Comparison of ENCODE assay signal across 8 cellular contexts in genomic region chr3:160399347-160400047, GRCh38. TPM values are rescaled to one million over a fixed set of nuclear protein-coding genes. Genes with fewer than 3 reads are reported as not detected.
DNase-seq lines count a peak whose midpoint lies in the region; ATAC-seq, FAIRE-seq and TF ChIP-seq lines count a peak whose summit lies in the region.

TSS of gene SMC4 (plus strand) at chr3:160399650. CDS start at chr3:160400827, 1,177 bp downstream.

- peaks cover 5 to 19% (median 9%) of the 10 kb centered on the region in 5 donors for H3K27me3 Mint-ChIP-seq in naive thymus-derived CD4-positive, alpha-beta T cell

- H3K4me1 ChIP-seq in naive thymus-derived CD4-positive, alpha-beta T cell (ENCODE audit: control insufficient read depth in 2 of 2, insufficient read depth in 2 of 2, low read length in 2 of 2), result peaks cover 11 to 23% of the 10 kb centered on the region in 2 donors

- no peak for FAIRE-seq in H54 (lab: Jason Lieb, UNC)

- peak; percentile 78 for TF ChIP-seq POLR2A in H54 (IDR thresholded peaks at IDR 0.05; ENCODE audit: low read depth, low read length)

- POLR2A ChIA-PET in RWPE1 (lab: Yijun Ruan, JAX; ENCODE audit: low non-redundant PET), result no interaction called here
- POLR2A ChIA-PET in naive thymus-derived CD4-positive, alpha-beta T cell (lab: Charles Lee), result interaction anchor here (0.7 to 1.9 kb wide), 6 partner anchors 13 to 49 kb away, joined by 3 to 12 read pairs (median 4); partner anchors contain the start of gene TRIM59

- peaks cover 0 to 7% (median 0%) of the 10 kb centered on the region in 3 experiments for H3K36me3 ChIP-seq in naive thymus-derived CD4-positive, alpha-beta T cell (ENCODE audit: control insufficient read depth in 2 of 3, insufficient read depth in 3 of 3, low read length in 3 of 3)

- peaks cover 24 to 64% (median 57%) of the 10 kb centered on the region in 7 donors for H3K4me1 Mint-ChIP-seq in naive thymus-derived CD4-positive, alpha-beta T cell

- peaks cover 0 to 4% of the 10 kb centered on the region in 2 donors for H3K27me3 ChIP-seq in naive thymus-derived CD4-positive, alpha-beta T cell (ENCODE audit: control insufficient read depth in 2 of 2, insufficient read depth in 2 of 2, low read length in 2 of 2)

- no peaks in the 10 kb centered on the region for H3K9me3 ChIP-seq in naive thymus-derived CD4-positive, alpha-beta T cell (ENCODE audit: control insufficient read depth in 2 of 3, low read length in 3 of 3)

- H3K27ac ChIP-seq in RWPE1, result peak within 1 kb of the TSS; percentile 98
- H3K27ac ChIP-seq in naive thymus-derived CD4-positive, alpha-beta T cell (ENCODE audit: low read depth, low read length), result peak within 1 kb of the TSS; percentile 88

- no peak for TF ChIP-seq CTCF in RWPE1 (conservative IDR thresholded peaks at IDR 0.05; ENCODE audit: low read depth)
- TF ChIP-seq CTCF in fibroblast of mammary gland (conservative IDR thresholded peaks at IDR 0.05; ENCODE audit: control insufficient read depth, insufficient read depth, low read depth, low read length), result no peak

- H3K36me3 Mint-ChIP-seq in naive thymus-derived CD4-positive, alpha-beta T cell, result peaks cover 0 to 26% (median 11%) of the 10 kb centered on the region in 5 donors

- peak within 1 kb of the TSS; percentile 86 to 99 (median 98) for H3K4me3 Mint-ChIP-seq in naive thymus-derived CD4-positive, alpha-beta T cell

- DNase-seq in EH (ENCODE audit: low read depth) (peak; percentile 95), H54 (ENCODE audit: insufficient read length, low spot score) (peak; percentile 41), LoVo (ENCODE audit: low spot score) (peak; percentile 96), RWPE1 (ENCODE audit: low spot score) (peak; percentile 84), fibroblast of mammary gland (ENCODE audit: low read depth) (peak; percentile 91)
- DNase-seq in activated T-helper 1 cell treated with anti-CD3 and anti-CD28 coated beads, Interleukin-2, amount 50 U/mL, for 16 hours (ENCODE audit: low read depth in 1 of 2, low spot score in 1 of 2), result peak; percentile 57 to 72
- DNase-seq in naive thymus-derived CD4-positive, alpha-beta T cell, result peak; percentile 56 to 95 (median 93)
- DNase-seq in stimulated activated naive CD4-positive, alpha-beta T cell treated with Interleukin-2 at 50 U/mL for 16 hours (lab: John Stamatoyannopoulos, UW), result peak; percentile 85

- peaks cover 0 to 11% (median 0%) of the 10 kb centered on the region in 11 donors for H3K9me3 Mint-ChIP-seq in naive thymus-derived CD4-positive, alpha-beta T cell

- peak within 1 kb of the TSS; percentile 98 to 100 (median 100) for H3K27ac Mint-ChIP-seq in naive thymus-derived CD4-positive, alpha-beta T cell

- peak within 1 kb of the TSS; percentile 85 for H3K4me3 ChIP-seq in fibroblast of mammary gland (ENCODE audit: control insufficient read depth, low read depth, low read length)
- H3K4me3 ChIP-seq in naive thymus-derived CD4-positive, alpha-beta T cell (ENCODE audit: low read length), result peak within 1 kb of the TSS; percentile 86

- peak; percentile 72 for ATAC-seq in naive thymus-derived CD4-positive, alpha-beta T cell

- CTCF ChIA-PET in RWPE1 (lab: Yijun Ruan, JAX), result interaction anchor here (0.6 to 1.6 kb wide), 3 partner anchors 14 to 1024 kb away, joined by 3 to 8 read pairs (median 3); no protein-coding TSS in a partner anchor
- CTCF ChIA-PET in naive thymus-derived CD4-positive, alpha-beta T cell (lab: Charles Lee), result no interaction called here

- intact Hi-C loops in naive thymus-derived CD4-positive, alpha-beta T cell (cut with micrococcal nuclease), result loop anchor here (1.0 to 5.0 kb wide), 17 partner anchors 14 to 1757 kb away; partner anchors contain the start of genes GFM1 (in 2 of the 2), IL12A (in 2 of the 2), KPNA4 (in 2 of the 2) and NMD3 (in 2 of the 2)

RNA-seq across cellular contexts. Expression of gene SMC4, which starts in this region (rescaled TPM):
- 100 to 1,000 TPM in 1 of 5 experiments, 10 to 100 TPM in 4; 37.4 to 185 (median 47.9) TPM for total RNA-seq in naive thymus-derived CD4-positive, alpha-beta T cell
- polyA plus RNA-seq in naive thymus-derived CD4-positive, alpha-beta T cell, result 10 to 100 TPM; 30.1 to 36.2 TPM

Comparison
In these comparisons a context has a peak if more than half of its experiments do, and no peak if none do; other contexts are left out.
1. Peak in every context shown above with its lines: DNase-seq, ATAC-seq, H3K4me3 ChIP-seq and H3K27ac ChIP-seq.
2. DNase-seq: peak in every context shown above with its lines; median percentile 96 in LoVo; 95 in EH; 93 in naive thymus-derived CD4-positive, alpha-beta T cell; 91 in fibroblast of mammary gland; 85 in stimulated activated naive CD4-positive, alpha-beta T cell treated with Interleukin-2 at 50 U/mL for 16 hours; 84 in RWPE1; 64 in activated T-helper 1 cell treated with anti-CD3 and anti-CD28 coated beads, Interleukin-2, amount 50 U/mL, for 16 hours; 41 in H54.